8 cellular contexts compared by ENCODE assay signal in the genomic region with DNA sequence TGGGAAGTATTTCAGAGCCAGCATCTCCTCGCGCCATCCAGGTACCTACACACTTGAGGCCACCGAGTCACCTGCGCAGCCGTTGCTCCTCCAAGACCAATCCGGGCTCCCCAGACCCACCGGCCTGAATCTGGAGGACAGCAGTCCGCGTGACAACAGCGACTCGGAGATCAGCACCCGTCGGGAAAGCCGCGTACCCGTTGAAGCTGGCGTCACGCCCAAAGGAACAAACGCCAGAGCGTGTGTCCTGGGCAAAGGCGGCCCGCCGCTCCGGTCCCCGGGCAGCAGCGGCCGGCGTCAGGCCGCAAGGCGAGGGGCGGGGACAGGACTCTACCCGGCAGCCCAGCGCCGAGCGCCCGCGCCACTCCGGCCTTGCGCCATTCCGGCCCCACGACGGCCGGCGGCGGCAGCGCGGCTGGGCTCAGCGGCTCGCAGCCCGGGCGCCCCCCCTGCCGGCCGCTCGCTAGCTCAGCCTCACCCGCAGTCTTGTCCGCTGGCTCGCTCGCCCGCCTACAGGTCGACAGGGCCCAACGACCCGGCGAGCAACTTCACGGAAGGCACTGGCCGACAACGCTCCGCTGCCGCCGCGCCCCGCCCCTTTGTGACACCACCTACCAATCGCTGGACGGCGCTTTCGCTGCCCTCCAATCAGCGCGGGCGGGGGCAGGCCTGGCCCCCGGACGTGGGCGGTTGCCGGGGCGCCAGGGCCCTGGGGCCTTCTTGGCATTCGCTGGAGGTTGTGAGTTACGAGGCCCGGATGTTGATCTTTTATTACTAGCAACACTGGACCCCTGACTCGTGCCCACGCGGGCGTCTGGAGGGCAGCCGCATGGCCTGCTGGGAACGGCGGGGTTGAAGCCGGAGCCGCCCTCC. TPM values are rescaled to one million over a fixed set of nuclear protein-coding genes. Genes with fewer than 3 reads are reported as not detected.
A peak's percentile ranks its signal among the peaks of the same experiment; 100 is the strongest.
DNase-seq lines count a peak whose midpoint lies in the region; ATAC-seq and TF ChIP-seq lines count a peak whose summit lies in the region.

A gene (minus strand): TSS at position 572 of the 873 bp plus-strand sequence. CDS start 9,047 bp downstream, outside the sequence.

- peak; percentile 99 for DNase-seq in GM03348 (ENCODE audit: low spot score)
- peak; percentile 88 to 97 for DNase-seq in HAP-1 (ENCODE audit: low spot score in 2 of 2)
- DNase-seq in MM.1S = peak; percentile 98
- peak; percentile 97 for DNase-seq in SK-N-DZ (ENCODE audit: low spot score)
- DNase-seq in activated naive CD4-positive, alpha-beta T cell treated with anti-CD3 and anti-CD28 coated beads, Interleukin-2, amount 10 ng/mL, durations not matched to agents 7 days and 5 days = peak; percentile 97
- peak; percentile 37 for DNase-seq in glomerular endothelial cell (ENCODE audit: extremely low read depth, low read depth, low spot score)
- DNase-seq in omental fat pad (ENCODE audit: low spot score) = peak; percentile 82
- DNase-seq in testis = peak; percentile 97

- peak within 1 kb of the TSS; percentile 93 for H3K27ac Mint-ChIP-seq in activated naive CD4-positive, alpha-beta T cell treated with anti-CD3 and anti-CD28 coated beads, Interleukin-2, amount 10 ng/mL, durations not matched to agents 7 days and 5 days

- H4K20me1 ChIP-seq in MM.1S (ENCODE audit: insufficient read depth, low read length) = no peaks in the 10 kb centered on the region

- H3K27me3 ChIP-seq in HAP-1 (ENCODE audit: low read depth) (no peaks in the 10 kb centered on the region), MM.1S (replicated peaks; ENCODE audit: insufficient read depth, low read length) (no peaks in the 10 kb centered on the region), testis (no peaks in the 10 kb centered on the region)

- H3K4me3 ChIP-seq in HAP-1 (peak within 1 kb of the TSS; percentile 43), MM.1S (ENCODE audit: low read length) (peak within 1 kb of the TSS; percentile 90), testis (peak within 1 kb of the TSS; percentile 74 to 87)

- no peaks in the 10 kb centered on the region for H3K9me2 ChIP-seq in MM.1S (replicated peaks; ENCODE audit: insufficient read depth, low read length)

- peak within 1 kb of the TSS; percentile 80 for H3K9ac ChIP-seq in MM.1S (ENCODE audit: low read length)

- 0 to 1% methylated on average over 3 to 46 of the region's 95 CpGs for WGBS in testis, 2 donors

- H3K4me1 ChIP-seq in HAP-1 (no peaks in the 10 kb centered on the region), MM.1S (ENCODE audit: low read length) (no peaks in the 10 kb centered on the region), testis (no peaks in the 10 kb centered on the region)

- peaks cover 7% of the 10 kb centered on the region for H3F3A ChIP-seq in MM.1S (ENCODE audit: insufficient read depth, low read length)

- H3K9me3 Mint-ChIP-seq in activated naive CD4-positive, alpha-beta T cell treated with anti-CD3 and anti-CD28 coated beads, Interleukin-2, amount 10 ng/mL, durations not matched to agents 7 days and 5 days = no peaks in the 10 kb centered on the region

- peaks cover 6% of the 10 kb centered on the region for H3K27me3 Mint-ChIP-seq in activated naive CD4-positive, alpha-beta T cell treated with anti-CD3 and anti-CD28 coated beads, Interleukin-2, amount 10 ng/mL, durations not matched to agents 7 days and 5 days

- peaks cover 35% of the 10 kb centered on the region for H3K4me1 Mint-ChIP-seq in activated naive CD4-positive, alpha-beta T cell treated with anti-CD3 and anti-CD28 coated beads, Interleukin-2, amount 10 ng/mL, durations not matched to agents 7 days and 5 days

- intact Hi-C loops in testis (cut with DNase I; ENCODE audit: low total_unique reads) = no loop called here

- peaks cover 4% of the 10 kb centered on the region for H3K36me3 Mint-ChIP-seq in activated naive CD4-positive, alpha-beta T cell treated with anti-CD3 and anti-CD28 coated beads, Interleukin-2, amount 10 ng/mL, durations not matched to agents 7 days and 5 days

- in situ Hi-C loops in HAP-1 (cut with MboI; ENCODE audit: low sequenced_read_pairs) = loop anchor here (25.0 kb wide), 1 partner anchor 210 kb away; no protein-coding TSS in a partner anchor

- TF ChIP-seq CTCF in MM.1S (IDR thresholded peaks at IDR 0.05; ENCODE audit: low read length) (peak; percentile 51), omental fat pad (IDR thresholded peaks at IDR 0.05) (no peak), testis (IDR thresholded peaks at IDR 0.05) (peak; percentile 52 to 84 (median 82))

- H2AFZ ChIP-seq in MM.1S (ENCODE audit: low read length) = peak within 1 kb of the TSS; percentile 99

- no peaks in the 10 kb centered on the region for H3K36me3 ChIP-seq in HAP-1 (replicated peaks)
- H3K36me3 ChIP-seq in MM.1S (replicated peaks; ENCODE audit: insufficient read depth, low read length) = no peaks in the 10 kb centered on the region
- H3K36me3 ChIP-seq in testis (ENCODE audit: low read depth, missing control alignments) = no peaks in the 10 kb centered on the region

- H3K27ac ChIP-seq in MM.1S (ENCODE audit: low read length) (peak within 1 kb of the TSS; percentile 81), testis (peak within 1 kb of the TSS; percentile 68 to 92)

- H3K9me3 ChIP-seq in HAP-1 = no peaks in the 10 kb centered on the region
- no peaks in the 10 kb centered on the region for H3K9me3 ChIP-seq in MM.1S (replicated peaks; ENCODE audit: insufficient read depth, low read length)
- H3K9me3 ChIP-seq in testis = no peaks in the 10 kb centered on the region

- peak within 1 kb of the TSS; percentile 89 for H3K4me3 Mint-ChIP-seq in activated naive CD4-positive, alpha-beta T cell treated with anti-CD3 and anti-CD28 coated beads, Interleukin-2, amount 10 ng/mL, durations not matched to agents 7 days and 5 days

- peaks cover 11% of the 10 kb centered on the region for H3K79me2 ChIP-seq in MM.1S (ENCODE audit: low read length)

- CTCF ChIA-PET in activated naive CD4-positive, alpha-beta T cell treated with anti-CD3 and anti-CD28 coated beads, Interleukin-2, amount 10 ng/mL, durations not matched to agents 7 days and 5 days (lab: Charles Lee) = interaction anchor here (0.8 to 2.0 kb wide), 6 partner anchors 37 to 422 kb away, joined by 3 to 12 read pairs (median 4); no protein-coding TSS in a partner anchor

- H3K4me2 ChIP-seq in MM.1S (ENCODE audit: low read depth, low read length) = peak within 1 kb of the TSS; percentile 91

- peak; percentile 99 for ATAC-seq in omental fat pad (ENCODE audit: low FRiP score)

- TF ChIP-seq POLR2A in testis (IDR thresholded peaks at IDR 0.05) = peak; percentile 37

RNA-seq across cellular contexts. Expression of the gene that starts here (rescaled TPM):
- 8.2 and 8.8 TPM in 2 replicates for polyA plus RNA-seq in SK-N-DZ (2014; cell fraction: cytosol; rRNA removed)
- 5.0 and 5.2 TPM in 2 replicates for polyA plus RNA-seq in SK-N-DZ (2014; cell fraction: nucleus; rRNA removed)
- total RNA-seq in glomerular endothelial cell = 5.6 and 9.2 TPM in 2 replicates
- total RNA-seq in omental fat pad = 10 to 100 TPM in 3 of 4 donors, 1 to 10 TPM in 1; 8.8 to 14.0 (median 12.9) TPM
- 100 to 1,000 TPM in 1 of 2 donors, 10 to 100 TPM in 1; 99.5 to 186 TPM for total RNA-seq in testis
- 197 TPM for polyA plus RNA-seq in testis (ENCODE audit: insufficient read depth, low read depth, low replicate concordance)

Comparison
In these comparisons a context has a peak if more than half of its experiments do, and no peak if none do; other contexts are left out.
1. Peak in every context shown above with its lines: DNase-seq, ATAC-seq, H3K4me3 ChIP-seq and H3K27ac ChIP-seq.
2. DNase-seq: peak in every context shown above with its lines; median percentile 99 in GM03348; 98 in MM.1S; 97 in SK-N-DZ; 97 in activated naive CD4-positive, alpha-beta T cell treated with anti-CD3 and anti-CD28 coated beads, Interleukin-2, amount 10 ng/mL, durations not matched to agents 7 days and 5 days; 97 in testis; 92 in HAP-1; 82 in omental fat pad; 37 in glomerular endothelial cell.
3. CTCF ChIP-seq: peak in MM.1S (single experiment) and testis (3 of 3); none in omental fat pad (0 of 3).